In the genomic region with DNA sequence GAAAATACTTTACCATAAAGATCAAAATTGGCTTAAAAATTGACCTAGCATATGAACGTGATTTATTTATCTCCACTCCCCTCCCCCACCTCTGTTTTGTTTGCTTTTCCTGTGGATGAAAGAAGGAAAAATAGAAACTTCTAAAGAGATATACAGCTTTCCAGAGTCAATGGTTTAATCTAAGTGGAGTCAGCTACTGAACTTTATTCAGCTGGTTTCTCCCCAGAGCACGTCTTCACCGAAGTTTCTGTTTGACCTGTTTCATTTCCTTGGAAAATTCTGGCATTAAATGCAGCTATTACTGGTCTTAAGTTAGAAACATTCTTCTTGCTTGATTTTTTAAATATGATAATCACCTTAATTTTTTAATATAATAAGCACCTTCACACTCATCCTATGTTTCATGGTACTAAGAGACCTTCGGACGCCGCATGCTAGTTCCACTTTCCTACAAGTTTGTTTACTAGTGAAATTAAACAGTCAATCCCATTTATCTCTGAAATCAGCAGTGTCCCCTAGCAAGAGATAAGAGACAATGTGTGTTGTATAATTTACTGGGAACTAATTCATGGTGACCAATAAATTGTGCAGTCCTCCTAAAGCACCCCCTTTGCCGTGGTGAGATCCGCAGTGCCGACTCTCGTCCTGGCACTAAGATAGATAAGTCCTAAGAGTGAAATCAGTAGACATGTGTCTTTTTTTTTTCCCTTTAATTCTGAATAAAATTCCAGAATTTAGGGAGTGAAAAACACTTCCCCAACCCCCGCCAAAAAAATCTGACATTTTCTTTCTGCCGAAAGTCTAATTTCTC, we compare ENCODE assay signal across 17 cellular contexts.
"Had no signal": no experiment of that assay in that cellular context is flagged by ENCODE, and none has a peak within 500 bp of the region (broad histone marks: within the 10 kb centered on the region; RNA-seq: fewer than 3 reads in every experiment).

No MANE protein-coding gene starts in this region.

- H3K4me3 ChIP-seq: esophagus muscularis mucosa, left lung, thoracic aorta had no signal

- H3K27ac Mint-ChIP-seq: activated CD4-positive, alpha-beta memory T cell treated with anti-CD3 and anti-CD28 coated beads, Interleukin-2, amount 10 ng/mL, durations not matched to agents 7 days and 5 days; activated CD4-positive, alpha-beta T cell treated with anti-CD3 and anti-CD28 coated beads for 36 hours; activated naive CD8-positive, alpha-beta T cell treated with anti-CD3 and anti-CD28 coated beads, Interleukin-2, amount 10 ng/mL, durations not matched to agents 7 days and 5 days; activated T-cell treated with anti-CD3 and anti-CD28 coated beads, Interleukin-2, amount 50 U/mL, for 72 hours; mesothelial cell of epicardium; stimulated activated naive CD8-positive, alpha-beta T cell treated with anti-CD3 and anti-CD28 coated beads, Interleukin-15, Interleukin-2, amounts not matched to agents 100 ng/mL and 50 ng/mL, for 24 hours had no signal

- H3K27ac ChIP-seq: esophagus muscularis mucosa, foreskin keratinocyte, heart left ventricle, left lung, neutrophil, thoracic aorta had no signal

- H3K9me3 ChIP-seq: esophagus muscularis mucosa, heart left ventricle, left lung, neutrophil, sigmoid colon, thoracic aorta had no signal

- H3K4me1 ChIP-seq: foreskin keratinocyte, left lung had no signal

- DNase-seq: activated CD4-positive, alpha-beta memory T cell treated with anti-CD3 and anti-CD28 coated beads, Interleukin-2, amount 10 ng/mL, durations not matched to agents 7 days and 5 days; activated CD4-positive, alpha-beta T cell treated with anti-CD3 and anti-CD28 coated beads for 36 hours; activated CD8-positive, alpha-beta memory T cell treated with anti-CD3 and anti-CD28 coated beads, Interleukin-2, amount 50 U/mL, for 4 hours; activated naive CD8-positive, alpha-beta T cell treated with anti-CD3 and anti-CD28 coated beads, Interleukin-2, amount 10 ng/mL, durations not matched to agents 7 days and 5 days; activated T-cell treated with anti-CD3 and anti-CD28 coated beads, Interleukin-2, amount 50 U/mL, for 72 hours; aorta; foreskin keratinocyte; heart left ventricle; left lung; sigmoid colon; stimulated activated CD4-positive, alpha-beta T cell treated with anti-CD3 and anti-CD28 coated beads, Interleukin-4, amount 100 ng/mL, for 1 hour; T-helper 9 cell had no signal

- H3K9me3 Mint-ChIP-seq: activated CD4-positive, alpha-beta memory T cell treated with anti-CD3 and anti-CD28 coated beads, Interleukin-2, amount 10 ng/mL, durations not matched to agents 7 days and 5 days; activated naive CD8-positive, alpha-beta T cell treated with anti-CD3 and anti-CD28 coated beads, Interleukin-2, amount 10 ng/mL, durations not matched to agents 7 days and 5 days; activated T-cell treated with anti-CD3 and anti-CD28 coated beads, Interleukin-2, amount 50 U/mL, for 72 hours; stimulated activated naive CD8-positive, alpha-beta T cell treated with anti-CD3 and anti-CD28 coated beads, Interleukin-15, Interleukin-2, amounts not matched to agents 100 ng/mL and 50 ng/mL, for 24 hours had no signal

- H3K36me3 ChIP-seq: esophagus muscularis mucosa, heart left ventricle, left lung, neutrophil, sigmoid colon, thoracic aorta had no signal

- H3K27me3 ChIP-seq: esophagus muscularis mucosa, foreskin keratinocyte, heart left ventricle, left lung, neutrophil, sigmoid colon had no signal

- H3K36me3 Mint-ChIP-seq: mesothelial cell of epicardium had no signal

- H3K27me3 Mint-ChIP-seq: activated CD4-positive, alpha-beta memory T cell treated with anti-CD3 and anti-CD28 coated beads, Interleukin-2, amount 10 ng/mL, durations not matched to agents 7 days and 5 days; activated CD4-positive, alpha-beta T cell treated with anti-CD3 and anti-CD28 coated beads for 36 hours; activated naive CD8-positive, alpha-beta T cell treated with anti-CD3 and anti-CD28 coated beads, Interleukin-2, amount 10 ng/mL, durations not matched to agents 7 days and 5 days; stimulated activated naive CD8-positive, alpha-beta T cell treated with anti-CD3 and anti-CD28 coated beads, Interleukin-15, Interleukin-2, amounts not matched to agents 100 ng/mL and 50 ng/mL, for 24 hours had no signal

- H3K4me3 Mint-ChIP-seq: activated CD4-positive, alpha-beta memory T cell treated with anti-CD3 and anti-CD28 coated beads, Interleukin-2, amount 10 ng/mL, durations not matched to agents 7 days and 5 days; activated CD4-positive, alpha-beta T cell treated with anti-CD3 and anti-CD28 coated beads for 36 hours; activated naive CD8-positive, alpha-beta T cell treated with anti-CD3 and anti-CD28 coated beads, Interleukin-2, amount 10 ng/mL, durations not matched to agents 7 days and 5 days; activated T-cell treated with anti-CD3 and anti-CD28 coated beads, Interleukin-2, amount 50 U/mL, for 72 hours; mesothelial cell of epicardium; stimulated activated naive CD8-positive, alpha-beta T cell treated with anti-CD3 and anti-CD28 coated beads, Interleukin-15, Interleukin-2, amounts not matched to agents 100 ng/mL and 50 ng/mL, for 24 hours had no signal

- H3K4me1 Mint-ChIP-seq: activated CD4-positive, alpha-beta memory T cell treated with anti-CD3 and anti-CD28 coated beads, Interleukin-2, amount 10 ng/mL, durations not matched to agents 7 days and 5 days; activated naive CD8-positive, alpha-beta T cell treated with anti-CD3 and anti-CD28 coated beads, Interleukin-2, amount 10 ng/mL, durations not matched to agents 7 days and 5 days had no signal
